Comparison of ENCODE assay signal across 9 cellular contexts in genomic region chr10:5442056-5442989, GRCh38. TPM values are rescaled to one million over a fixed set of nuclear protein-coding genes. Genes with fewer than 3 reads are reported as not detected.
A peak's percentile ranks its signal among the peaks of the same experiment; 100 is the strongest.
DNase-seq lines count a peak whose midpoint lies in the region; ATAC-seq and TF ChIP-seq lines count a peak whose summit lies in the region.
"Had no signal": no experiment of that assay in that cellular context is flagged by ENCODE, and none has a peak within 500 bp of the region (broad histone marks: within the 10 kb centered on the region; RNA-seq: fewer than 3 reads in every experiment).

No MANE protein-coding gene starts in this region.

- peaks cover 0 to 23% (median 4%) of the 10 kb centered on the region in 3 donors for H3K4me1 ChIP-seq in esophagus squamous epithelium

- H3K9me3 ChIP-seq in esophagus squamous epithelium: no peaks in the 10 kb centered on the region

- H3K36me3 Mint-ChIP-seq in activated CD8-positive, alpha-beta memory T cell treated with anti-CD3 and anti-CD28 coated beads, Interleukin-2, amount 10 ng/mL, durations not matched to agents 7 days and 5 days: peaks cover 17% of the 10 kb centered on the region
- peaks cover 7% of the 10 kb centered on the region for H3K36me3 Mint-ChIP-seq in T-helper 1 cell treated with Interleukin-12 subunit alpha and Interleukin-12 subunit beta and Interleukin-4 antibody, amounts not matched to agents 30 μg/mL and 1 μg/mL, for 36 hours (ENCODE audit: low read depth)
- no peaks in the 10 kb centered on the region for H3K36me3 Mint-ChIP-seq in osteocyte (ENCODE audit: unreplicated experiment)

- H3K4me3 ChIP-seq in LNCaP clone FGC (ENCODE audit: low read depth, low read length): no peak overlapping the region
- H3K4me3 ChIP-seq in esophagus squamous epithelium: no peak overlapping the region

- H3K27me3 ChIP-seq in esophagus squamous epithelium: no peaks in the 10 kb centered on the region

- no peaks in the 10 kb centered on the region for H3K27me3 Mint-ChIP-seq in activated CD8-positive, alpha-beta memory T cell treated with anti-CD3 and anti-CD28 coated beads, Interleukin-2, amount 10 ng/mL, durations not matched to agents 7 days and 5 days
- H3K27me3 Mint-ChIP-seq in T-helper 1 cell treated with Interleukin-12 subunit alpha and Interleukin-12 subunit beta and Interleukin-4 antibody, amounts not matched to agents 30 μg/mL and 1 μg/mL, for 36 hours (ENCODE audit: low read depth): no peaks in the 10 kb centered on the region
- no peaks in the 10 kb centered on the region for H3K27me3 Mint-ChIP-seq in osteocyte (ENCODE audit: unreplicated experiment)

- no peak for DNase-seq in activated CD8-positive, alpha-beta memory T cell treated with anti-CD3 and anti-CD28 coated beads, Interleukin-2, amount 10 ng/mL, durations not matched to agents 7 days and 5 days
- no peak for DNase-seq in activated CD8-positive, alpha-beta memory T cell treated with anti-CD3 and anti-CD28 coated beads, Interleukin-2, amount 50 U/mL, for 48 hours
- peak; percentile 59 for DNase-seq in LNCaP clone FGC (ENCODE audit: low read depth)
- DNase-seq in esophagus squamous epithelium (lab: John Stamatoyannopoulos, UW): no peak
- no peak for DNase-seq in osteocyte (ENCODE audit: extremely low spot score, unreplicated experiment)

- no peak for TF ChIP-seq POLR2A in esophagus squamous epithelium (IDR thresholded peaks at IDR 0.05)

- no peak for ATAC-seq in activated CD8-positive, alpha-beta memory T cell treated with anti-CD3 and anti-CD28 coated beads, Interleukin-2, amount 10 ng/mL, durations not matched to agents 7 days and 5 days
- ATAC-seq in HG03432 (IDR thresholded peaks at IDR 0.05; ENCODE audit: unreplicated experiment) (no peak), HG02870 (IDR thresholded peaks at IDR 0.05; ENCODE audit: unreplicated experiment) (no peak)

- H3K4me3 Mint-ChIP-seq in activated CD8-positive, alpha-beta memory T cell treated with anti-CD3 and anti-CD28 coated beads, Interleukin-2, amount 10 ng/mL, durations not matched to agents 7 days and 5 days: no peak overlapping the region
- no peak overlapping the region for H3K4me3 Mint-ChIP-seq in T-helper 1 cell treated with Interleukin-12 subunit alpha and Interleukin-12 subunit beta and Interleukin-4 antibody, amounts not matched to agents 30 μg/mL and 1 μg/mL, for 36 hours
- H3K4me3 Mint-ChIP-seq in osteocyte (ENCODE audit: unreplicated experiment): no peak overlapping the region

- 53 to 64% methylated on average over 9 of the region's 9 CpGs for WGBS in esophagus squamous epithelium, 2 donors

- H3K27ac Mint-ChIP-seq in activated CD8-positive, alpha-beta memory T cell treated with anti-CD3 and anti-CD28 coated beads, Interleukin-2, amount 10 ng/mL, durations not matched to agents 7 days and 5 days: peak overlapping the region; percentile 75
- peak overlapping the region; percentile 57 for H3K27ac Mint-ChIP-seq in T-helper 1 cell treated with Interleukin-12 subunit alpha and Interleukin-12 subunit beta and Interleukin-4 antibody, amounts not matched to agents 30 μg/mL and 1 μg/mL, for 36 hours
- H3K27ac Mint-ChIP-seq in osteocyte (ENCODE audit: unreplicated experiment): no peak overlapping the region
- H3K27ac Mint-ChIP-seq: activated naive CD4-positive, alpha-beta T cell treated with anti-CD3 and anti-CD28 coated beads, Interleukin-2, amount 50 U/mL, for 72 hours had no signal

- intact Hi-C loops in esophagus squamous epithelium (cut with DNase I): loop anchor here (5.0 kb wide), 1 partner anchor 180 kb away; no protein-coding TSS in a partner anchor

- no peaks in the 10 kb centered on the region for H3K9me3 Mint-ChIP-seq in activated CD8-positive, alpha-beta memory T cell treated with anti-CD3 and anti-CD28 coated beads, Interleukin-2, amount 10 ng/mL, durations not matched to agents 7 days and 5 days (ENCODE audit: low read depth)
- no peaks in the 10 kb centered on the region for H3K9me3 Mint-ChIP-seq in T-helper 1 cell treated with Interleukin-12 subunit alpha and Interleukin-12 subunit beta and Interleukin-4 antibody, amounts not matched to agents 30 μg/mL and 1 μg/mL, for 36 hours
- no peaks in the 10 kb centered on the region for H3K9me3 Mint-ChIP-seq in osteocyte (ENCODE audit: unreplicated experiment)
- H3K9me3 Mint-ChIP-seq: activated naive CD4-positive, alpha-beta T cell treated with anti-CD3 and anti-CD28 coated beads, Interleukin-2, amount 50 U/mL, for 72 hours had no signal

- H3K27ac ChIP-seq in esophagus squamous epithelium: peak overlapping the region in 1 of 4 donors; percentile 12

- peaks cover 50% of the 10 kb centered on the region for H3K4me1 Mint-ChIP-seq in activated CD8-positive, alpha-beta memory T cell treated with anti-CD3 and anti-CD28 coated beads, Interleukin-2, amount 10 ng/mL, durations not matched to agents 7 days and 5 days
- H3K4me1 Mint-ChIP-seq in T-helper 1 cell treated with Interleukin-12 subunit alpha and Interleukin-12 subunit beta and Interleukin-4 antibody, amounts not matched to agents 30 μg/mL and 1 μg/mL, for 36 hours (ENCODE audit: low read depth): peaks cover 41% of the 10 kb centered on the region
- peaks cover 14% of the 10 kb centered on the region for H3K4me1 Mint-ChIP-seq in osteocyte (ENCODE audit: unreplicated experiment)

- no peaks in the 10 kb centered on the region for H3K36me3 ChIP-seq in esophagus squamous epithelium

- peak; percentile 80 for TF ChIP-seq CTCF in LNCaP clone FGC (IDR thresholded peaks at IDR 0.05; ENCODE audit: control insufficient read depth, extremely low read depth, insufficient read depth)
- peak; percentile 58 to 87 (median 73) for TF ChIP-seq CTCF in esophagus squamous epithelium (IDR thresholded peaks at IDR 0.05)
- TF ChIP-seq CTCF in osteocyte (IDR thresholded peaks at IDR 0.05): peak; percentile 88

- CTCF ChIA-PET in activated CD8-positive, alpha-beta memory T cell treated with anti-CD3 and anti-CD28 coated beads, Interleukin-2, amount 10 ng/mL, durations not matched to agents 7 days and 5 days (lab: Charles Lee): interaction anchor here (0.5 to 11.5 kb wide), 20 partner anchors 8 to 593 kb away, joined by 3 to 189 read pairs (median 3); no protein-coding TSS in a partner anchor

RNA-seq across cellular contexts. Expression of gene NET1, which starts 30.0 kb away (rescaled TPM):
- total RNA-seq in activated CD8-positive, alpha-beta memory T cell treated with anti-CD3 and anti-CD28 coated beads, Interleukin-2, amount 10 ng/mL, durations not matched to agents 7 days and 5 days: 10 to 100 TPM; 36.3 to 48.8 TPM
- total RNA-seq in esophagus squamous epithelium (100 to 1,000 TPM in 2 of 4 donors, 10 to 100 TPM in 2; 77.8 to 170 (median 107) TPM), osteocyte (11.3 and 14.5 TPM in 2 replicates)

RNA-seq across cellular contexts. Expression of gene TUBAL3, which starts 37.7 kb away (rescaled TPM):
- total RNA-seq in activated CD8-positive, alpha-beta memory T cell treated with anti-CD3 and anti-CD28 coated beads, Interleukin-2, amount 10 ng/mL, durations not matched to agents 7 days and 5 days: not detected
- total RNA-seq in esophagus squamous epithelium: under 1 TPM in 2 of 4 donors, not detected in 2; 0.19 TPM
- not detected in 2 replicates for total RNA-seq in osteocyte
- total RNA-seq: activated naive CD4-positive, alpha-beta T cell treated with anti-CD3 and anti-CD28 coated beads, Interleukin-2, amount 50 U/mL, for 72 hours had no signal

RNA-seq across cellular contexts. Expression of gene CALML5, which starts 57.0 kb away (rescaled TPM):
- total RNA-seq in activated CD8-positive, alpha-beta memory T cell treated with anti-CD3 and anti-CD28 coated beads, Interleukin-2, amount 10 ng/mL, durations not matched to agents 7 days and 5 days: not detected
- total RNA-seq in esophagus squamous epithelium: 100 to 1,000 TPM in 1 of 4 donors, 10 to 100 TPM in 3; 14.5 to 148 (median 22.6) TPM
- not detected in 2 replicates for total RNA-seq in osteocyte
- total RNA-seq: activated naive CD4-positive, alpha-beta T cell treated with anti-CD3 and anti-CD28 coated beads, Interleukin-2, amount 50 U/mL, for 72 hours had no signal

Comparison
In these comparisons a context has a peak if more than half of its experiments do, and no peak if none do; other contexts are left out.
1. RNA of gene CALML5, which starts 57.0 kb away (total RNA-seq): 14.5 to 148 TPM in esophagus squamous epithelium; not detected in activated CD8-positive, alpha-beta memory T cell treated with anti-CD3 and anti-CD28 coated beads, Interleukin-2, amount 10 ng/mL, durations not matched to agents 7 days and 5 days and not detected in osteocyte; every median in the first group is over 10 times any median in the second.
2. Peak in every context shown above with its lines, with median percentiles within 50 percentile points of each other: CTCF ChIP-seq.